In the genomic region with DNA sequence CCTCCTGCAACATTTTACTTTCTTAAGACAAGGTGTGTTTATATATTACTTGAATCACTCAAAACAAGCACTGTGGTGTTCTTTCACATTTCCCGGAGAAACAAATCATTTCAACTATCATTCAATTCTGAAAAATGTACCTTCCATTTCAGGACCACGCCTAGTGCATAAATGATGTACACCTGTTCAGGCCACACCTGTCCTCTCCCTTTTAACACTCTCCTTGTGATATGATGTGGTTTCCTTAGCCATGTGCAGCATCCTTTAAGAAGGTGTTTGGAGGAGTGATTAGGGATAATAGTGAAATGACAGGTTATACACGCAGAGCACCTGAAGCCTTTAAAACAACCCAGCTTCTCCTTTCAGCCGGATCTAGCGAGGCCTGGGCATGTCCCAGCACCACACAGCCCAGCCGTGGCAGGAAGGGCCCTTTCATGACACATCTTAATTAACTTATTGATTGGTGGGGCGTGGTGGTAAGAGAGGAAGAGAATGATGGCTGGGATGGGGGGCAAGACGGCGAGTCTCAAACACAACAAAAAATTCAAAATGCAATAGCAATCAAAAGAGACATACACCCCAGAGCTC, we compare ENCODE assay signal across 8 cellular contexts. TPM values are rescaled to one million over a fixed set of nuclear protein-coding genes. Genes with fewer than 3 reads are reported as not detected.
DNase-seq lines count a peak whose midpoint lies in the region; ATAC-seq and TF ChIP-seq lines count a peak whose summit lies in the region.

No MANE protein-coding gene starts in this region.

- WGBS in esophagus squamous epithelium, 2 donors: 15 to 20% methylated on average over 7 to 9 of the region's 9 CpGs
- WGBS in trophoblast cell (ENCODE audit: extremely low coverage, insufficient coverage, insufficient read length): no CpG with 5 or more reads among the region's 9 CpGs

- H3K36me3 ChIP-seq in ES-I3 (ENCODE audit: insufficient read depth, low read length) (no peaks in the 10 kb centered on the region), Panc1 (ENCODE audit: control insufficient read depth, insufficient read depth, low read length) (no peaks in the 10 kb centered on the region), esophagus squamous epithelium (no peaks in the 10 kb centered on the region), trophoblast cell (ENCODE audit: control insufficient read depth in 1 of 2, insufficient read depth in 2 of 2, low read length in 2 of 2) (no peaks in the 10 kb centered on the region)

- peak overlapping the region; percentile 51 for H4K12ac ChIP-seq in trophoblast cell (ENCODE audit: low read depth, low read length)

- ATAC-seq in Panc1: no peak
- no peak for ATAC-seq in GM19035 (IDR thresholded peaks at IDR 0.05; ENCODE audit: unreplicated experiment)

- H3K23ac ChIP-seq in trophoblast cell (ENCODE audit: low read length): no peak overlapping the region

- H3K79me1 ChIP-seq in trophoblast cell (ENCODE audit: low read length): peaks cover 15% of the 10 kb centered on the region

- H2BK120ac ChIP-seq in trophoblast cell (ENCODE audit: insufficient read depth, low read length, poor library complexity): peak overlapping the region; percentile 67

- peak overlapping the region; percentile 85 for H3K9ac ChIP-seq in ES-I3 (ENCODE audit: low read depth, low read length)
- no peak overlapping the region for H3K9ac ChIP-seq in trophoblast cell (ENCODE audit: low read length)

- peaks cover 29% of the 10 kb centered on the region for H3K4me1 ChIP-seq in ES-I3 (ENCODE audit: insufficient read depth, low read length)
- H3K4me1 ChIP-seq in Panc1 (ENCODE audit: control insufficient read depth, insufficient read depth, low read length): peaks cover 83% of the 10 kb centered on the region
- peaks cover 27 to 78% (median 38%) of the 10 kb centered on the region in 3 donors for H3K4me1 ChIP-seq in esophagus squamous epithelium
- peaks cover 18 to 33% of the 10 kb centered on the region in 2 experiments for H3K4me1 ChIP-seq in trophoblast cell (ENCODE audit: control insufficient read depth in 1 of 2, insufficient read depth in 2 of 2, low read length in 2 of 2)

- H3K14ac ChIP-seq in trophoblast cell (ENCODE audit: low read length): no peak overlapping the region

- no peak overlapping the region for H3K18ac ChIP-seq in trophoblast cell (ENCODE audit: low read length)

- H2BK5ac ChIP-seq in trophoblast cell (ENCODE audit: low read depth, low read length, poor library complexity): no peak overlapping the region

- H3K27me3 ChIP-seq in Panc1 (ENCODE audit: control insufficient read depth, insufficient read depth, low read length): no peaks in the 10 kb centered on the region
- H3K27me3 ChIP-seq in esophagus squamous epithelium: peaks cover 0 to 17% (median 0%) of the 10 kb centered on the region in 4 donors
- no peaks in the 10 kb centered on the region for H3K27me3 ChIP-seq in trophoblast cell (ENCODE audit: insufficient read depth, low read length)

- H3K4ac ChIP-seq in trophoblast cell (ENCODE audit: low read depth, low read length): peak overlapping the region; percentile 41

- TF ChIP-seq CTCF in Panc1 (IDR thresholded peaks at IDR 0.05) (no peak), esophagus squamous epithelium (IDR thresholded peaks at IDR 0.05) (no peak)

- POLR2A ChIA-PET in Panc1 (lab: Charles Lee): interaction anchor here (0.6 to 1.2 kb wide), 3 partner anchors 13 to 185 kb away, joined by 3 to 6 read pairs (median 4); no protein-coding TSS in a partner anchor

- DNase-seq in Panc1 (ENCODE audit: low read depth, low spot score) (no peak), esophagus squamous epithelium (lab: John Stamatoyannopoulos, UW) (no peak), trophoblast cell (no peak), NCI-H2029 (lab: John Stamatoyannopoulos, UW) (no peak)
- no peak for DNase-seq in stimulated activated CD4-positive, alpha-beta T cell treated with anti-CD3 and anti-CD28 coated beads, Interleukin-1b, Interleukin-23, amount 100 ng/mL, for 48 hours
- DNase-seq in activated CD4-positive, CD25-positive, alpha-beta regulatory T cell treated with anti-CD3 and anti-CD28 coated beads, Interleukin-2, amount 50 U/mL, for 72 hours: no peak

- peak overlapping the region; percentile 73 to 78 for H3K4me3 ChIP-seq in Panc1 (ENCODE audit: low read depth in 2 of 2, low read length in 2 of 2)
- peak overlapping the region; percentile 39 to 80 (median 53) for H3K4me3 ChIP-seq in esophagus squamous epithelium
- H3K4me3 ChIP-seq in trophoblast cell (ENCODE audit: low read depth, low read length): peak overlapping the region; percentile 66

- no peaks in the 10 kb centered on the region for H3K79me2 ChIP-seq in trophoblast cell (ENCODE audit: control insufficient read depth, insufficient read depth, low read length, poor library complexity)

- BruUV-seq in Panc1 (replicated peaks; lab: Mats Ljungman, UMichigan): TSS peak; percentile 67

- H2AK5ac ChIP-seq in trophoblast cell (ENCODE audit: low read length): no peak overlapping the region

- CTCF ChIA-PET in Panc1 (lab: Charles Lee): no interaction called here

- peak overlapping the region; percentile 96 for H3K27ac ChIP-seq in Panc1 (ENCODE audit: low read length)
- H3K27ac ChIP-seq in esophagus squamous epithelium: peak overlapping the region; percentile 70 to 82 (median 80)
- H3K27ac ChIP-seq in trophoblast cell (ENCODE audit: low read depth, low read length): no peak overlapping the region

- no peak for TF ChIP-seq POLR2A in esophagus squamous epithelium (IDR thresholded peaks at IDR 0.05)

- intact Hi-C loops in Panc1 (cut with micrococcal nuclease; ENCODE audit: unreplicated experiment): loop anchor here (5.0 to 10.0 kb wide), 4 partner anchors 51 to 156 kb away; no protein-coding TSS in a partner anchor
- intact Hi-C loops in esophagus squamous epithelium (cut with DNase I): no loop called here

- H3K9me3 ChIP-seq in ES-I3 (ENCODE audit: control insufficient read depth, insufficient read depth, low read length) (no peaks in the 10 kb centered on the region), Panc1 (ENCODE audit: control insufficient read depth, insufficient read depth, low read depth, low read length) (no peaks in the 10 kb centered on the region), esophagus squamous epithelium (no peaks in the 10 kb centered on the region), trophoblast cell (ENCODE audit: insufficient read depth, low read depth, low read length) (no peaks in the 10 kb centered on the region)

- H4K8ac ChIP-seq in trophoblast cell (ENCODE audit: low read depth, low read length): no peak overlapping the region

- in situ Hi-C loops in Panc1 (cut with HindIII; ENCODE audit: low pct_unique_long_range_greater_than_20kb, low sequenced_read_pairs): no loop called here

- peak overlapping the region; percentile 69 for H3K4me2 ChIP-seq in trophoblast cell (ENCODE audit: low read length)

- no peak overlapping the region for H2BK12ac ChIP-seq in trophoblast cell (ENCODE audit: low read length)

- H4K91ac ChIP-seq in trophoblast cell (ENCODE audit: low read depth, low read length): peak overlapping the region; percentile 58

- H2AFZ ChIP-seq in trophoblast cell (ENCODE audit: insufficient read depth, low read length, poor library complexity): no peak overlapping the region

RNA-seq across cellular contexts. Expression of a gene that starts 26.9 kb away (rescaled TPM):
- total RNA-seq in Panc1 (2021; ENCODE audit: unreplicated experiment) (274 TPM), esophagus squamous epithelium (100 to 1,000 TPM; 185 to 345 (median 304) TPM)
- 97.4 TPM for polyA plus RNA-seq in Panc1 (2012; ENCODE audit: insufficient read length)
- polyA plus RNA-seq in trophoblast cell (2013): 12.7 and 12.9 TPM in 2 replicates
